In the genomic region with DNA sequence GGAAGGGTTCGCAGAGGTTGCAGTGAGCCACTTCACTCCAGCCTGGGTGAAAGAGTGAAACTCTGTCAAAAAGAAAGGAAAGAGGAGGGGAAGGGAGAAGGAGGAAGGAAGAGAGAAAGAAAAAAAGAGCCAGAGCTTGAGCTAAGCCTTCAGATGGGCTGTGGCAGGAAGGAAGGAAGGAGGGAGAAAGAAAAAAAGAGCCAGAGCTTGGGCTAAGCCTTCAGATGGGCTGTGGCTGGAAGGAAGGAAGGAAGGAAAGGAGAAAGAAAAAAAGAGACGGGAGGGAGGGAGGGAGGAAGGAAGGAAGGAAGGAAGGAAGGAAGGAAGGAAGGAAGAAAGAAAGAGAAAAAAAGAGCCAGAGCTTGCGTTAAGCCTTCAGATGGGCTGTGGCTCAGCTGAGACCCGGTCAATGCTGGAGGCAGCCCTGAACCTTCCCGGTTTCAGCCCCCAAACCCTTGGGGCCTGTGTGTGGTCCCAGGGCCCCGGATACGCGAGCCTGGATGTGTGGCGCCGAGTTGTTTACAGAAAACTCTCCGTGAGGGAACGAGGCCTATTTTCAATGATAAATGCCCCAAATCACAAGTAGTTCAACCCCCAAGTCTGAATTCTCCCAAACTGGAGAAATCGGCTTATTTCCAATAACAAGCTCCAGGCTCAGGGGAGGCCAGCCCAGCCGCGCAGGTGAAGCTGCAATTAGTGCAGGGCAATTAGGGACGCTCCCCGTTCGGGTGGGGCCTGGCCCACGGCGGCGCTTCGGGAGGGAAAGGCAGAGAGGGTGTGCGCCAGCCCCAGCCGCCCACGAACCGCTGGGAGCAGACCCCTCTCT, we compare ENCODE assay signal across 11 cellular contexts. TPM values are rescaled to one million over a fixed set of nuclear protein-coding genes. Genes with fewer than 3 reads are reported as not detected.
DNase-seq lines count a peak whose midpoint lies in the region; ATAC-seq and FAIRE-seq lines count a peak whose summit lies in the region.
"Had no signal": no experiment of that assay in that cellular context is flagged by ENCODE, and none has a peak within 500 bp of the region (broad histone marks: within the 10 kb centered on the region; RNA-seq: fewer than 3 reads in every experiment).

No MANE protein-coding gene starts in this region.

- H3K9me3 ChIP-seq in CD4-positive, alpha-beta memory T cell (ENCODE audit: control insufficient read depth in 1 of 2, low read length in 2 of 2), result no peaks in the 10 kb centered on the region

- H3K27me3 Mint-ChIP-seq in CD4-positive, alpha-beta memory T cell, result no peaks in the 10 kb centered on the region
- no peaks in the 10 kb centered on the region for H3K27me3 Mint-ChIP-seq in activated naive CD8-positive, alpha-beta T cell treated with anti-CD3 and anti-CD28 coated beads, Interleukin-2, amount 10 ng/mL, durations not matched to agents 7 days and 5 days
- H3K27me3 Mint-ChIP-seq in natural killer cell treated with Interleukin-12 subunit alpha and Interleukin-12 subunit beta and Interleukin-15 and Interleukin-18, amount 100 ng/mL, for 72 hours, result no peaks in the 10 kb centered on the region

- H3K4me1 Mint-ChIP-seq in CD4-positive, alpha-beta memory T cell, result peaks cover 14 to 30% (median 24%) of the 10 kb centered on the region in 4 donors
- H3K4me1 Mint-ChIP-seq in activated naive CD8-positive, alpha-beta T cell treated with anti-CD3 and anti-CD28 coated beads, Interleukin-2, amount 10 ng/mL, durations not matched to agents 7 days and 5 days, result peaks cover 21% of the 10 kb centered on the region
- H3K4me1 Mint-ChIP-seq in natural killer cell treated with Interleukin-12 subunit alpha and Interleukin-12 subunit beta and Interleukin-15 and Interleukin-18, amount 100 ng/mL, for 72 hours (ENCODE audit: low read depth in 2 of 2), result peaks cover 21 to 24% of the 10 kb centered on the region in 2 donors

- POLR2A ChIA-PET in CD4-positive, alpha-beta memory T cell (lab: Charles Lee; ENCODE audit: partially characterized antibody), result interaction anchor here (2.0 to 2.9 kb wide), 2 partner anchors 14 to 71 kb away, joined by 8 to 9 read pairs; partner anchors contain the start of gene ANKRD9
- POLR2A ChIA-PET in activated naive CD8-positive, alpha-beta T cell treated with anti-CD3 and anti-CD28 coated beads, Interleukin-2, amount 10 ng/mL, durations not matched to agents 7 days and 5 days (lab: Charles Lee), result interaction anchor here (0.5 to 1.9 kb wide), 5 partner anchors 68 to 206 kb away, joined by 3 to 6 read pairs (median 3); partner anchors contain the start of genes CINP and TECPR2

- H3K4me3 Mint-ChIP-seq in CD4-positive, alpha-beta memory T cell, result peak overlapping the region; percentile 33 to 86 (median 70)
- peak overlapping the region; percentile 92 for H3K4me3 Mint-ChIP-seq in activated naive CD8-positive, alpha-beta T cell treated with anti-CD3 and anti-CD28 coated beads, Interleukin-2, amount 10 ng/mL, durations not matched to agents 7 days and 5 days
- peak overlapping the region; percentile 77 for H3K4me3 Mint-ChIP-seq in natural killer cell treated with Interleukin-12 subunit alpha and Interleukin-12 subunit beta and Interleukin-15 and Interleukin-18, amount 100 ng/mL, for 72 hours

- H3K4me1 ChIP-seq in CD4-positive, alpha-beta memory T cell (ENCODE audit: insufficient read depth, low read length), result peaks cover 22% of the 10 kb centered on the region

- H3K27me3 ChIP-seq in CD4-positive, alpha-beta memory T cell (ENCODE audit: insufficient read depth, low read length), result no peaks in the 10 kb centered on the region

- no peak overlapping the region for H3K27ac ChIP-seq in CD4-positive, alpha-beta memory T cell (ENCODE audit: low read depth, low read length)
- H3K27ac ChIP-seq: HL-60 had no signal

- H3K36me3 ChIP-seq in CD4-positive, alpha-beta memory T cell (ENCODE audit: insufficient read depth, low read length), result no peaks in the 10 kb centered on the region

- intact Hi-C loops in CD4-positive, alpha-beta memory T cell (cut with micrococcal nuclease), result loop anchor here (2.0 to 5.0 kb wide), 2 partner anchors 171 to 394 kb away; no protein-coding TSS in a partner anchor

- no peak for FAIRE-seq in GM19239 (lab: Jason Lieb, UNC)

- no peaks in the 10 kb centered on the region for H3K9me3 Mint-ChIP-seq in CD4-positive, alpha-beta memory T cell
- H3K9me3 Mint-ChIP-seq in activated naive CD8-positive, alpha-beta T cell treated with anti-CD3 and anti-CD28 coated beads, Interleukin-2, amount 10 ng/mL, durations not matched to agents 7 days and 5 days, result no peaks in the 10 kb centered on the region
- no peaks in the 10 kb centered on the region for H3K9me3 Mint-ChIP-seq in natural killer cell treated with Interleukin-12 subunit alpha and Interleukin-12 subunit beta and Interleukin-15 and Interleukin-18, amount 100 ng/mL, for 72 hours

- ATAC-seq in activated naive CD8-positive, alpha-beta T cell treated with anti-CD3 and anti-CD28 coated beads, Interleukin-2, amount 10 ng/mL, durations not matched to agents 7 days and 5 days (ENCODE audit: low read depth), result no peak
- ATAC-seq in natural killer cell treated with Interleukin-12 subunit alpha and Interleukin-12 subunit beta and Interleukin-15 and Interleukin-18, amount 100 ng/mL, for 72 hours, result no peak
- no peak for ATAC-seq in GM19452 (IDR thresholded peaks at IDR 0.05; ENCODE audit: unreplicated experiment)

- H3K4me3 ChIP-seq in CD4-positive, alpha-beta memory T cell (ENCODE audit: low read length in 2 of 2), result peak overlapping the region in 1 of 2 donors; percentile 59

- peak overlapping the region in 6 of 7 donors; percentile 23 to 78 (median 48) for H3K27ac Mint-ChIP-seq in CD4-positive, alpha-beta memory T cell
- peak overlapping the region; percentile 83 for H3K27ac Mint-ChIP-seq in activated naive CD8-positive, alpha-beta T cell treated with anti-CD3 and anti-CD28 coated beads, Interleukin-2, amount 10 ng/mL, durations not matched to agents 7 days and 5 days
- H3K27ac Mint-ChIP-seq in natural killer cell treated with Interleukin-12 subunit alpha and Interleukin-12 subunit beta and Interleukin-15 and Interleukin-18, amount 100 ng/mL, for 72 hours, result peak overlapping the region in 1 of 2 donors; percentile 69

- CTCF ChIA-PET in CD4-positive, alpha-beta memory T cell (lab: Charles Lee; ENCODE audit: partially characterized antibody), result interaction anchor here (0.5 to 12.2 kb wide), 6 partner anchors 15 to 84 kb away, joined by 3 to 252 read pairs (median 6); no protein-coding TSS in a partner anchor

- H3K36me3 Mint-ChIP-seq in CD4-positive, alpha-beta memory T cell, result no peaks in the 10 kb centered on the region
- H3K36me3 Mint-ChIP-seq in activated naive CD8-positive, alpha-beta T cell treated with anti-CD3 and anti-CD28 coated beads, Interleukin-2, amount 10 ng/mL, durations not matched to agents 7 days and 5 days, result no peaks in the 10 kb centered on the region
- H3K36me3 Mint-ChIP-seq in natural killer cell treated with Interleukin-12 subunit alpha and Interleukin-12 subunit beta and Interleukin-15 and Interleukin-18, amount 100 ng/mL, for 72 hours, result no peaks in the 10 kb centered on the region

- DNase-seq in CD4-positive, alpha-beta memory T cell, result no peak
- DNase-seq in NCI-H146 treated with DMSO at 0.1 percent for 48 hours (lab: John Stamatoyannopoulos, UW; ENCODE audit: unreplicated experiment), result peak; percentile 10
- DNase-seq in activated naive CD8-positive, alpha-beta T cell treated with anti-CD3 and anti-CD28 coated beads, Interleukin-2, amount 10 ng/mL, durations not matched to agents 7 days and 5 days, result no peak
- no peak for DNase-seq in natural killer cell treated with Interleukin-12 subunit alpha and Interleukin-12 subunit beta and Interleukin-15 and Interleukin-18, amount 100 ng/mL, for 72 hours (ENCODE audit: low spot score)
- no peak for DNase-seq in glomerular visceral epithelial cell (ENCODE audit: extremely low spot score)
- DNase-seq in GM19239 (ENCODE audit: insufficient read length, low spot score), result no peak
- DNase-seq in stimulated activated CD4-positive, alpha-beta T cell treated with anti-CD3 and anti-CD28 coated beads, Interleukin-2, amount 100 ng/mL, for 24 hours, result no peak
- DNase-seq: activated CD8-positive, alpha-beta memory T cell treated with anti-CD3 and anti-CD28 coated beads, Interleukin-2, amount 50 U/mL, for 48 hours; stimulated activated CD4-positive, alpha-beta T cell treated with anti-CD3 and anti-CD28 coated beads, Interleukin-4, amount 100 ng/mL, for 1 hour had no signal

RNA-seq across cellular contexts. Expression of gene ANKRD9, which starts 13.8 kb away (rescaled TPM):
- total RNA-seq in CD4-positive, alpha-beta memory T cell, result 1 to 10 TPM; 1.8 to 2.5 TPM
- polyA plus RNA-seq in CD4-positive, alpha-beta memory T cell, result under 1 TPM in 1 of 2 donors, not detected in 1; 0.69 TPM
- 1 to 10 TPM; 8.8 to 9.4 TPM for total RNA-seq in activated naive CD8-positive, alpha-beta T cell treated with anti-CD3 and anti-CD28 coated beads, Interleukin-2, amount 10 ng/mL, durations not matched to agents 7 days and 5 days
- total RNA-seq in natural killer cell treated with Interleukin-12 subunit alpha and Interleukin-12 subunit beta and Interleukin-15 and Interleukin-18, amount 100 ng/mL, for 72 hours, result 10 to 100 TPM in 1 of 2 donors, 1 to 10 TPM in 1; 7.9 to 12.7 TPM
